Comparison of ENCODE assay signal across 7 cellular contexts in the genomic region with DNA sequence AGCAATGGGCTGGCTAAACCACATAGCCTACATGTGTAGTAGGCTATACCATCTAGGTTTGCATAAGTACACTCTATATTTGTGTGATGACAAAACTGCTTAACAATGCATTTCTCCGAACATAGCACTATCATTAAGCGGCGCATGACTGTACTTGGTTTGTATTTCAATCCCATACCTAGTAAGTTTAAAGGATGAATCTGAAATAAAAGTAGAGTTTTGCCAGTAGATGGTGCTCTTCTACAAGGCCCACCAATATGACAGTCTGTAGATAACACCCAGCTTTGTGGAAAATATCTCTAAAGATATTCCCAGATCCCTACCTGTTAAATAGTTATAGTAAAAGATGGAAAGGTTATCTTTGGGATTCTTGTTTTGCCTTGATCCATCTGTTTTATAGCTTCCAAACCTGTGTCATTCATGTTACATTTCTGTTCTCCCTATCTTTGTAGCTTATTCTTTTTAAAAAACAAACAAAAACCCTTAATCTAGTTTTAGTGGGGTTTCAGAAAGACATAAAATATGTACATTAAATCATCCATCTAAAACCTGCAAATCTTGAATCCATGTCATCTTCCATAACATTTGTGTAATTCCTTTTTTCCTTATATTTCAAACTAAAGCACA. TPM values are rescaled to one million over a fixed set of nuclear protein-coding genes. Genes with fewer than 3 reads are reported as not detected.
DNase-seq lines count a peak whose midpoint lies in the region; ATAC-seq and TF ChIP-seq lines count a peak whose summit lies in the region.

No MANE protein-coding gene starts in this region.

- peaks cover 12% of the 10 kb centered on the region for H3K36me3 Mint-ChIP-seq in endothelial cell (ENCODE audit: low read depth, unreplicated experiment)
- H3K36me3 Mint-ChIP-seq in nephron (ENCODE audit: low read depth) = peaks cover 53% of the 10 kb centered on the region

- no peaks in the 10 kb centered on the region for H3K4me1 ChIP-seq in Peyer's patch

- no peaks in the 10 kb centered on the region for H3K27me3 Mint-ChIP-seq in endothelial cell (ENCODE audit: unreplicated experiment)
- no peaks in the 10 kb centered on the region for H3K27me3 Mint-ChIP-seq in nephron (ENCODE audit: low read depth)

- peak in 5 of 6 experiments; percentile 22 to 62 (median 46) for TF ChIP-seq CTCF in Peyer's patch (IDR thresholded peaks at IDR 0.05)
- peak; percentile 18 for TF ChIP-seq CTCF in endothelial cell (IDR thresholded peaks at IDR 0.05; ENCODE audit: unreplicated experiment)
- peak; percentile 62 to 74 (median 63) for TF ChIP-seq CTCF in nephron (IDR thresholded peaks at IDR 0.05; ENCODE audit: unreplicated experiment in 3 of 3)
- TF ChIP-seq CTCF in GM13976 (IDR thresholded peaks at IDR 0.05; ENCODE audit: borderline replicate concordance, control extremely low read depth, extremely low read depth, insufficient read depth, missing control alignments) = no peak

- DNase-seq in GM03348 (ENCODE audit: low spot score) (peak; percentile 23), HT1080 (ENCODE audit: low read depth) (peak; percentile 77), Peyer's patch (no peak), endothelial cell (ENCODE audit: low spot score) (no peak), GM13976 (ENCODE audit: low spot score) (no peak)

- TF ChIP-seq POLR2A in Peyer's patch (IDR thresholded peaks at IDR 0.05) = no peak

- H3K27ac Mint-ChIP-seq in endothelial cell (ENCODE audit: unreplicated experiment) (no peak overlapping the region), nephron (no peak overlapping the region)

- no peak overlapping the region for H3K4me3 ChIP-seq in Peyer's patch

- no peak overlapping the region for H3K27ac ChIP-seq in Peyer's patch

- no peaks in the 10 kb centered on the region for H3K27me3 ChIP-seq in Peyer's patch

- H3K4me3 Mint-ChIP-seq in endothelial cell (ENCODE audit: unreplicated experiment) = no peak overlapping the region
- H3K4me3 Mint-ChIP-seq in nephron = no peak overlapping the region

- no peaks in the 10 kb centered on the region for H3K9me3 ChIP-seq in Peyer's patch

- H3K9me3 Mint-ChIP-seq in endothelial cell (ENCODE audit: unreplicated experiment) = no peaks in the 10 kb centered on the region
- no peaks in the 10 kb centered on the region for H3K9me3 Mint-ChIP-seq in nephron

- in situ Hi-C loops in GM13976 (cut with MboI; ENCODE audit: low sequenced_read_pairs, unreplicated experiment) = no loop called here

- ATAC-seq in GM21515 (IDR thresholded peaks at IDR 0.05; ENCODE audit: unreplicated experiment) = peak; percentile 55

- peaks cover 0 to 48% (median 0%) of the 10 kb centered on the region in 3 donors for H3K36me3 ChIP-seq in Peyer's patch

- H3K4me1 Mint-ChIP-seq in endothelial cell (ENCODE audit: unreplicated experiment) = no peaks in the 10 kb centered on the region
- H3K4me1 Mint-ChIP-seq in nephron = no peaks in the 10 kb centered on the region

RNA-seq across cellular contexts. Expression of gene ZBTB41, which starts 20.7 kb away (rescaled TPM):
- total RNA-seq in HT1080 (2014; rRNA removed; shearing (Covaris generic)) = 3.4 and 4.9 TPM in 2 replicates
- polyA plus RNA-seq in HT1080 (2015; cell fraction: cytosol; rRNA removed) = 4.3 and 5.6 TPM in 2 replicates
- 5.6 and 5.7 TPM in 2 replicates for polyA plus RNA-seq in HT1080 (2015; cell fraction: nucleus; rRNA removed)
- total RNA-seq in Peyer's patch = 10 to 100 TPM in 1 of 4 donors, 1 to 10 TPM in 3; 6.0 to 14.9 (median 6.3) TPM
- 7.6 TPM for total RNA-seq in endothelial cell (ENCODE audit: unreplicated experiment)

RNA-seq across cellular contexts. Expression of gene ASPM, which starts 33.9 kb away (rescaled TPM):
- total RNA-seq in HT1080 (2014; rRNA removed; shearing (Covaris generic)) = 33.5 and 36.9 TPM in 2 replicates
- 11.2 and 16.3 TPM in 2 replicates for polyA plus RNA-seq in HT1080 (2015; cell fraction: cytosol; rRNA removed)
- 159 and 176 TPM in 2 replicates for polyA plus RNA-seq in HT1080 (2015; cell fraction: nucleus; rRNA removed)
- total RNA-seq in Peyer's patch (10 to 100 TPM in 1 of 4 donors, 1 to 10 TPM in 3; 3.2 to 10.7 (median 4.3) TPM), endothelial cell (ENCODE audit: unreplicated experiment) (9.4 TPM)

Comparison
In these comparisons a context has a peak if more than half of its experiments do, and no peak if none do; other contexts are left out.
1. DNase-seq: peak in GM03348 (single experiment) and HT1080 (single experiment); none in Peyer's patch (0 of 3), endothelial cell (single experiment) and GM13976 (single experiment).